Comparison of ENCODE assay signal across 17 cellular contexts in genomic region chr7:19069842-19070241, GRCh38. TPM values are rescaled to one million over a fixed set of nuclear protein-coding genes. Genes with fewer than 3 reads are reported as not detected.
DNase-seq lines count a peak whose midpoint lies in the region; ATAC-seq and TF ChIP-seq lines count a peak whose summit lies in the region.
"Had no signal": no experiment of that assay in that cellular context is flagged by ENCODE, and none has a peak within 500 bp of the region (broad histone marks: within the 10 kb centered on the region; RNA-seq: fewer than 3 reads in every experiment).

No MANE protein-coding gene starts in this region.

- peak; percentile 45 for TF ChIP-seq RAD21 in IMR-90 (IDR thresholded peaks at IDR 0.05; ENCODE audit: low read length)

- TF ChIP-seq POLR2A in IMR-90 (IDR thresholded peaks at IDR 0.05; ENCODE audit: low read depth, low read length): no peak

- no peak overlapping the region for H3K4me2 ChIP-seq in IMR-90 (ENCODE audit: low read depth, low read length)

- in situ Hi-C loops in IMR-90 (cut with MboI; ENCODE audit: low sequenced_read_pairs): no loop called here
- in situ Hi-C loops in astrocyte of the cerebellum (cut with HindIII; ENCODE audit: low sequenced_read_pairs): no loop called here

- intact Hi-C loops in IMR-90 (cut with micrococcal nuclease): loop anchor here (5.0 kb wide), 1 partner anchor 378 kb away; no protein-coding TSS in a partner anchor

- DNase-seq in BE2C (no peak), IMR-90 (peak; percentile 24), astrocyte of the cerebellum (ENCODE audit: low read depth) (no peak), iPS-NIHi7 (ENCODE audit: extremely low spot score) (peak; percentile 30), AML-193 (lab: John Stamatoyannopoulos, UW) (no peak), NCI-H82 treated with DMSO at 0.1 percent for 48 hours (lab: John Stamatoyannopoulos, UW; ENCODE audit: unreplicated experiment) (no peak), HPDE6-E6E7 (ENCODE audit: extremely low spot score) (no peak)
- DNase-seq: activated B cell treated with CpG ODN at 0.5 μM for 24 hours, activated gamma-delta T cell, Calu3, MV-4-11, NCI-H2107, NCI-H526 treated with DMSO at 0.1 percent for 48 hours, RPMI8226, T-cell had no signal

- H3K27me3 ChIP-seq in BE2C: no peaks in the 10 kb centered on the region
- H3K27me3 ChIP-seq in IMR-90 (ENCODE audit: control insufficient read depth, insufficient read depth, low read length): no peaks in the 10 kb centered on the region

- TF ChIP-seq CTCF in BE2C (IDR thresholded peaks at IDR 0.05; ENCODE audit: low read depth, low read length): peak; percentile 49
- TF ChIP-seq CTCF in IMR-90 (conservative IDR thresholded peaks at IDR 0.05; ENCODE audit: low read depth, low read length): peak; percentile 30; the same call in 1 of the 2 replicates
- TF ChIP-seq CTCF in astrocyte of the cerebellum (IDR thresholded peaks at IDR 0.05; ENCODE audit: low read depth, low read length, missing control alignments): peak; percentile 5

- no peak overlapping the region for H2AK5ac ChIP-seq in IMR-90 (ENCODE audit: low read depth, low read length)

- H3K36me3 ChIP-seq in BE2C (no peaks in the 10 kb centered on the region), IMR-90 (ENCODE audit: control insufficient read depth, insufficient read depth, low read length) (no peaks in the 10 kb centered on the region)

- WGBS in IMR-90 (ENCODE audit: extremely low coverage in 2 of 2, insufficient read length in 1 of 2), 2 experiments: no CpG with 5 or more reads among the region's 1 CpG

- no peak overlapping the region for H4K91ac ChIP-seq in IMR-90 (ENCODE audit: insufficient read depth, low read depth, low read length)

- H2AFZ ChIP-seq in IMR-90 (replicated peaks; ENCODE audit: low read length, poor library complexity): no peak overlapping the region

- no peak overlapping the region for H4K5ac ChIP-seq in IMR-90 (ENCODE audit: low read depth, low read length)

- dilution Hi-C loops in IMR-90 (cut with HindIII; ENCODE audit: low sequenced_read_pairs, unreplicated experiment): no loop called here

- no peak overlapping the region for H3K4ac ChIP-seq in IMR-90 (ENCODE audit: low read depth, low read length)

- POLR2A ChIA-PET in IMR-90 (lab: Charles Lee; ENCODE audit: unreplicated experiment): no interaction called here

- H3K9me1 ChIP-seq in IMR-90 (ENCODE audit: insufficient read depth, low read length): no peaks in the 10 kb centered on the region

- H3K9ac ChIP-seq in IMR-90 (ENCODE audit: low read depth, low read length): no peak overlapping the region

- H3K4me1 ChIP-seq in BE2C: peaks cover 6% of the 10 kb centered on the region
- no peaks in the 10 kb centered on the region for H3K4me1 ChIP-seq in IMR-90 (ENCODE audit: control insufficient read depth, insufficient read depth, low read length)

- H3K18ac ChIP-seq in IMR-90 (ENCODE audit: low read depth, low read length): no peak overlapping the region

- no peak overlapping the region for H4K8ac ChIP-seq in IMR-90 (ENCODE audit: low read depth in 2 of 2, low read length in 2 of 2)

- no TSS peak for BruUV-seq in IMR-90 (replicated peaks; lab: Mats Ljungman, UMichigan)

- H3K4me3 ChIP-seq in BE2C (ENCODE audit: low read depth, low read length): no peak overlapping the region
- H3K4me3 ChIP-seq in IMR-90 (ENCODE audit: insufficient read depth, low read depth, low read length): no peak overlapping the region
- no peak overlapping the region for H3K4me3 ChIP-seq in astrocyte of the cerebellum (ENCODE audit: low read depth, low read length)

- H4K20me1 ChIP-seq in IMR-90 (ENCODE audit: insufficient read depth, low read length): no peaks in the 10 kb centered on the region

- no peak overlapping the region for H2AK9ac ChIP-seq in IMR-90 (replicated peaks; ENCODE audit: low read depth, low read length, poor library complexity)

- H3K56ac ChIP-seq in IMR-90 (ENCODE audit: extremely low read depth, insufficient read depth, low read length): no peak overlapping the region

- ATAC-seq in IMR-90 (ENCODE audit: low read depth) (peak; percentile 62), HG02759 (IDR thresholded peaks at IDR 0.05; ENCODE audit: unreplicated experiment) (no peak)
- ATAC-seq: T-cell had no signal

- CTCF ChIA-PET in IMR-90 (lab: Yijun Ruan, JAX): interaction anchor here (0.7 kb wide), 1 partner anchor 58 kb away, joined by 3 read pairs; no protein-coding TSS in a partner anchor

- H2BK5ac ChIP-seq in IMR-90 (ENCODE audit: low read depth, low read length, poor library complexity, severe bottlenecking): no peak overlapping the region

- H3K23ac ChIP-seq in IMR-90 (ENCODE audit: low read depth, low read length): no peak overlapping the region

- H3K14ac ChIP-seq in IMR-90 (replicated peaks; ENCODE audit: low read depth, low read length): no peak overlapping the region

- no peak overlapping the region for H2BK20ac ChIP-seq in IMR-90 (ENCODE audit: low read depth, low read length)

- 0 out of 4 replicates have a peak, but pooled peaks cover 0 to 4% of the 10 kb centered on the region in 2 experiments for H3K79me1 ChIP-seq in IMR-90 (ENCODE audit: low read depth in 1 of 2, low read length in 2 of 2)

- no peak overlapping the region for H3K27ac ChIP-seq in IMR-90 (ENCODE audit: insufficient read depth, low read length)

- no peak overlapping the region for H2BK120ac ChIP-seq in IMR-90 (ENCODE audit: low read depth, low read length)

- H2BK15ac ChIP-seq in IMR-90 (ENCODE audit: low read depth, low read length): no peak overlapping the region

- H3K9me3 ChIP-seq in BE2C (no peaks in the 10 kb centered on the region), IMR-90 (ENCODE audit: control insufficient read depth, insufficient read depth, low read length) (0 out of 2 replicates have a peak, but pooled peaks cover 4% of the 10 kb centered on the region)

TF ChIP-seq in IMR-90, 13 proteins besides CTCF, POLR2A, EP300 and RAD21:
- no peak for TF ChIP-seq RCOR1 (IDR thresholded peaks at IDR 0.05; ENCODE audit: insufficient replicate concordance, low read length)
- TF ChIP-seq USF2 (IDR thresholded peaks at IDR 0.05; ENCODE audit: low read depth, low read length): no peak
- peak; percentile 16; the same call in 1 of the 2 replicates for TF ChIP-seq SMC3 (IDR thresholded peaks at IDR 0.05; ENCODE audit: low read depth, low read length)
- no peak for TF ChIP-seq MXI1 (IDR thresholded peaks at IDR 0.05; ENCODE audit: borderline replicate concordance, low read depth, low read length)
- TF ChIP-seq MAFK (IDR thresholded peaks at IDR 0.05; ENCODE audit: low read depth, low read length): no peak
- TF ChIP-seq CEBPB (IDR thresholded peaks at IDR 0.05; ENCODE audit: low read depth, low read length): no peak

RNA-seq across cellular contexts. Expression of gene TWIST1, which starts 47.6 kb away (rescaled TPM):
- polyA plus RNA-seq in BE2C (2012; ENCODE audit: insufficient read depth, insufficient read length, low read depth): 211 TPM
- 5.4 and 18.6 TPM in 2 replicates for total RNA-seq in IMR-90 (2012; rRNA removed)
- polyA plus RNA-seq in IMR-90 (2012; rRNA removed): 36.6 and 42.3 TPM in 2 replicates
- 22.8 and 64.9 TPM in 2 replicates for polyA plus RNA-seq in IMR-90 (2012; cell fraction: cytosol; rRNA removed)
- 40.7 and 71.3 TPM in 2 replicates for polyA plus RNA-seq in IMR-90 (2012; cell fraction: nucleus; rRNA removed; ENCODE audit: low replicate concordance)
- total RNA-seq: activated B cell treated with CpG ODN at 0.5 μM for 24 hours, renal cortical epithelial cell had no signal

Comparison
In these comparisons a context has a peak if more than half of its experiments do, and no peak if none do; other contexts are left out.
1. DNase-seq: peak in IMR-90 (single experiment) and iPS-NIHi7 (single experiment); none in BE2C (single experiment), astrocyte of the cerebellum (single experiment), AML-193 (0 of 2), NCI-H82 treated with DMSO at 0.1 percent for 48 hours (single experiment) and HPDE6-E6E7 (single experiment).
2. Peak in every context shown above with its lines, with median percentiles within 50 percentile points of each other: CTCF ChIP-seq.